In genomic region chr6:76481101-76481500, GRCh38 we compare ENCODE assay signal across 22 cellular contexts.
"Had no signal": no experiment of that assay in that cellular context is flagged by ENCODE, and none has a peak within 500 bp of the region (broad histone marks: within the 10 kb centered on the region; RNA-seq: fewer than 3 reads in every experiment).

No MANE protein-coding gene starts in this region.

- DNase-seq: cortex of kidney; dorsolateral prefrontal cortex; effector CD8-positive, alpha-beta T cell; heart right ventricle; hypothalamus; kidney glomerular epithelial cell; mammary epithelial cell; natural killer cell; nucleus accumbens; ovary; sigmoid colon; stimulated activated CD4-positive, alpha-beta T cell treated with anti-CD3 and anti-CD28 coated beads, Interleukin-2, amount 100 ng/mL, for 24 hours; stimulated activated CD4-positive, alpha-beta T cell treated with anti-CD3 and anti-CD28 coated beads, Interleukin-4, amount 100 ng/mL, for 4 hours; stimulated activated naive CD4-positive, alpha-beta T cell; stomach; substantia nigra; trophoblast cell had no signal

- H3K36me3 ChIP-seq: heart right ventricle, ovary, right atrium auricular region, sigmoid colon, stomach, thoracic aorta had no signal

- ATAC-seq: esophagus mucosa, heart right ventricle, left lobe of liver, natural killer cell had no signal

- H3K4me1 ChIP-seq: heart right ventricle, right atrium auricular region, sigmoid colon, stomach had no signal

- H3K27ac ChIP-seq: dorsolateral prefrontal cortex, heart right ventricle, ovary, right atrium auricular region, sigmoid colon, skin epidermis, stomach, thoracic aorta had no signal

- H3K27me3 ChIP-seq: dorsolateral prefrontal cortex, heart right ventricle, ovary, right atrium auricular region, sigmoid colon, stomach had no signal

- H3K9me3 ChIP-seq: ovary, sigmoid colon had no signal

- H3K4me3 ChIP-seq: dorsolateral prefrontal cortex, heart right ventricle, ovary, right atrium auricular region, sigmoid colon, skin epidermis, stomach, thoracic aorta had no signal
